Comparison of ENCODE assay signal across 1 cellular context in genomic region chr1:231240883-231241735, GRCh38.
A peak's percentile ranks its signal among the peaks of the same experiment; 100 is the strongest.
TF ChIP-seq lines count a peak whose summit lies in the region.

GNPAT (plus strand) TSS chr1:231241212; CDS start chr1:231241379, 167 bp downstream.

TF ChIP-seq in K562, 482 proteins besides CTCF, POLR2A, EP300 and RAD21 (continued from another document):
- TF ChIP-seq, protein P1, sequence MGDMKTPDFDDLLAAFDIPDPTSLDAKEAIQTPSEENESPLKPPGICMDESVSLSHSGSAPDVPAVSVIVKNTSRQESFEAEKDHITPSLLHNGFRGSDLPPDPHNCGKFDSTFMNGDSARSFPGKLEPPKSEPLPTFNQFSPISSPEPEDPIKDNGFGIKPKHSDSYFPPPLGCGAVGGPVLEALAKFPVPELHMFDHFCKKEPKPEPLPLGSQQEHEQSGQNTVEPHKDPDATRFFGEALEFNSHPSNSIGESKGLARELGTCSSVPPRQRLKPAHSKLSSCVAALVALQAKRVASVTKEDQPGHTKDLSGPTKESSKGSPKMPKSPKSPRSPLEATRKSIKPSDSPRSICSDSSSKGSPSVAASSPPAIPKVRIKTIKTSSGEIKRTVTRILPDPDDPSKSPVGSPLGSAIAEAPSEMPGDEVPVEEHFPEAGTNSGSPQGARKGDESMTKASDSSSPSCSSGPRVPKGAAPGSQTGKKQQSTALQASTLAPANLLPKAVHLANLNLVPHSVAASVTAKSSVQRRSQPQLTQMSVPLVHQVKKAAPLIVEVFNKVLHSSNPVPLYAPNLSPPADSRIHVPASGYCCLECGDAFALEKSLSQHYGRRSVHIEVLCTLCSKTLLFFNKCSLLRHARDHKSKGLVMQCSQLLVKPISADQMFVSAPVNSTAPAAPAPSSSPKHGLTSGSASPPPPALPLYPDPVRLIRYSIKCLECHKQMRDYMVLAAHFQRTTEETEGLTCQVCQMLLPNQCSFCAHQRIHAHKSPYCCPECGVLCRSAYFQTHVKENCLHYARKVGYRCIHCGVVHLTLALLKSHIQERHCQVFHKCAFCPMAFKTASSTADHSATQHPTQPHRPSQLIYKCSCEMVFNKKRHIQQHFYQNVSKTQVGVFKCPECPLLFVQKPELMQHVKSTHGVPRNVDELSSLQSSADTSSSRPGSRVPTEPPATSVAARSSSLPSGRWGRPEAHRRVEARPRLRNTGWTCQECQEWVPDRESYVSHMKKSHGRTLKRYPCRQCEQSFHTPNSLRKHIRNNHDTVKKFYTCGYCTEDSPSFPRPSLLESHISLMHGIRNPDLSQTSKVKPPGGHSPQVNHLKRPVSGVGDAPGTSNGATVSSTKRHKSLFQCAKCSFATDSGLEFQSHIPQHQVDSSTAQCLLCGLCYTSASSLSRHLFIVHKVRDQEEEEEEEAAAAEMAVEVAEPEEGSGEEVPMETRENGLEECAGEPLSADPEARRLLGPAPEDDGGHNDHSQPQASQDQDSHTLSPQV (IDR thresholded peaks at IDR 0.05), result peak; percentile 63; the same call in 1 of the 2 replicates
- TF ChIP-seq HCFC1 (IDR thresholded peaks at IDR 0.05; ENCODE audit: low read depth, low read length) (peak; percentile 76), ZBTB33 (CRISPR knock-in tag; IDR thresholded peaks at IDR 0.05) (0 out of 2 replicates have a peak, but pooled peaks have one; percentile 49), FOSL1 (tag; conservative IDR thresholded peaks at IDR 0.05) (0 out of 2 replicates have a peak, but pooled peaks have one; percentile 5), TAF1 (IDR thresholded peaks at IDR 0.05; ENCODE audit: control insufficient read depth, extremely low read depth, insufficient read depth, low read length, severe bottlenecking) (peak; percentile 99), POLR2AphosphoS5 (IDR thresholded peaks at IDR 0.05; ENCODE audit: control insufficient read depth, insufficient read depth, low read depth, low read length) (peak; percentile 89), ZNF830 (CRISPR knock-in tag; IDR thresholded peaks at IDR 0.05) (no peak), ZNF224 (CRISPR knock-in tag; IDR thresholded peaks at IDR 0.05) (0 out of 2 replicates have a peak, but pooled peaks have one; percentile 15), UBTF (IDR thresholded peaks at IDR 0.05; ENCODE audit: borderline replicate concordance in 1 of 2, low read depth in 2 of 2, low read length in 2 of 2) (peak in 1 of 2 experiments; percentile 61; a peak in 2 of 4 replicates), ZNF253 (CRISPR knock-in tag; conservative IDR thresholded peaks at IDR 0.05) (no peak), PCBP1 (IDR thresholded peaks at IDR 0.05; ENCODE audit: low read depth, low read length, poor library complexity, severe bottlenecking) (peak; percentile 67), NRF1 (conservative IDR thresholded peaks at IDR 0.05 in 1 of 2, IDR thresholded peaks at IDR 0.05 in 1 of 2) (peak; percentile 96 to 97), BRCA1 (IDR thresholded peaks at IDR 0.05) (no peak), BRCA1 (CRISPR knock-in tag; IDR thresholded peaks at IDR 0.05) (no peak), POLR3A (IDR thresholded peaks at IDR 0.05; ENCODE audit: borderline replicate concordance, extremely low read depth, insufficient read depth, insufficient read length) (no peak), RBFOX2 (IDR thresholded peaks at IDR 0.05; ENCODE audit: low read depth, low read length) (peak; percentile 98), ADNP (tag; IDR thresholded peaks at IDR 0.05) (no peak), KDM2B (CRISPR knock-in tag; IDR thresholded peaks at IDR 0.05) (0 out of 2 replicates have a peak, but pooled peaks have one; percentile 4), C11orf30 (IDR thresholded peaks at IDR 0.05; ENCODE audit: low read depth) (peak; percentile 86), MBD2 (IDR thresholded peaks at IDR 0.05; ENCODE audit: borderline replicate concordance, low read depth) (peak; percentile 70; the same call in 1 of the 2 replicates), STAT6 (CRISPR knock-in tag; IDR thresholded peaks at IDR 0.05) (no peak; the same call in 1 of the 2 replicates), BHLHE40 (IDR thresholded peaks at IDR 0.05; ENCODE audit: low read length) (0 out of 2 replicates have a peak, but pooled peaks have one; percentile 12), MIER1 (IDR thresholded peaks at IDR 0.05; ENCODE audit: low read depth) (peak; percentile 21; the same call in 1 of the 2 replicates), MAZ (CRISPR knock-in tag; conservative IDR thresholded peaks at IDR 0.05 in 1 of 2, IDR thresholded peaks at IDR 0.05 in 1 of 2) (peak; percentile 65 to 72), PHF20 (IDR thresholded peaks at IDR 0.05; ENCODE audit: partially characterized antibody) (peak; percentile 95), TBP (optimal IDR thresholded peaks at IDR 0.05; ENCODE audit: low read depth, low read length) (peak; percentile 93), RNF2 (IDR thresholded peaks at IDR 0.05) (peak; percentile 11; the same call in 1 of the 2 replicates), TAF9B (IDR thresholded peaks at IDR 0.05; ENCODE audit: partially characterized antibody) (peak; percentile 94), ERF (CRISPR knock-in tag; IDR thresholded peaks at IDR 0.05) (0 out of 2 replicates have a peak, but pooled peaks have one; percentile 48), TEAD4 (IDR thresholded peaks at IDR 0.05; ENCODE audit: low read length) (no peak; the same call in 1 of the 2 replicates), TEAD4 (CRISPR knock-in tag; IDR thresholded peaks at IDR 0.05; ENCODE audit: borderline replicate concordance) (peak; percentile 73; the same call in 1 of the 2 replicates), ETV6 (IDR thresholded peaks at IDR 0.05; ENCODE audit: borderline replicate concordance in 1 of 2, low read depth in 2 of 2, low read length in 1 of 2) (peak in 1 of 2 experiments; percentile 65; a peak in 2 of 4 replicates), ETV6 (CRISPR knock-in tag; IDR thresholded peaks at IDR 0.05; ENCODE audit: borderline replicate concordance) (no peak; the same call in 1 of the 2 replicates), HMGN3 (IDR thresholded peaks at IDR 0.05; ENCODE audit: borderline replicate concordance, extremely low read depth, insufficient read length, low read depth, low read length) (peak; percentile 94), EP400 (IDR thresholded peaks at IDR 0.05) (peak; percentile 91)
- TF ChIP-seq, protein P2, sequence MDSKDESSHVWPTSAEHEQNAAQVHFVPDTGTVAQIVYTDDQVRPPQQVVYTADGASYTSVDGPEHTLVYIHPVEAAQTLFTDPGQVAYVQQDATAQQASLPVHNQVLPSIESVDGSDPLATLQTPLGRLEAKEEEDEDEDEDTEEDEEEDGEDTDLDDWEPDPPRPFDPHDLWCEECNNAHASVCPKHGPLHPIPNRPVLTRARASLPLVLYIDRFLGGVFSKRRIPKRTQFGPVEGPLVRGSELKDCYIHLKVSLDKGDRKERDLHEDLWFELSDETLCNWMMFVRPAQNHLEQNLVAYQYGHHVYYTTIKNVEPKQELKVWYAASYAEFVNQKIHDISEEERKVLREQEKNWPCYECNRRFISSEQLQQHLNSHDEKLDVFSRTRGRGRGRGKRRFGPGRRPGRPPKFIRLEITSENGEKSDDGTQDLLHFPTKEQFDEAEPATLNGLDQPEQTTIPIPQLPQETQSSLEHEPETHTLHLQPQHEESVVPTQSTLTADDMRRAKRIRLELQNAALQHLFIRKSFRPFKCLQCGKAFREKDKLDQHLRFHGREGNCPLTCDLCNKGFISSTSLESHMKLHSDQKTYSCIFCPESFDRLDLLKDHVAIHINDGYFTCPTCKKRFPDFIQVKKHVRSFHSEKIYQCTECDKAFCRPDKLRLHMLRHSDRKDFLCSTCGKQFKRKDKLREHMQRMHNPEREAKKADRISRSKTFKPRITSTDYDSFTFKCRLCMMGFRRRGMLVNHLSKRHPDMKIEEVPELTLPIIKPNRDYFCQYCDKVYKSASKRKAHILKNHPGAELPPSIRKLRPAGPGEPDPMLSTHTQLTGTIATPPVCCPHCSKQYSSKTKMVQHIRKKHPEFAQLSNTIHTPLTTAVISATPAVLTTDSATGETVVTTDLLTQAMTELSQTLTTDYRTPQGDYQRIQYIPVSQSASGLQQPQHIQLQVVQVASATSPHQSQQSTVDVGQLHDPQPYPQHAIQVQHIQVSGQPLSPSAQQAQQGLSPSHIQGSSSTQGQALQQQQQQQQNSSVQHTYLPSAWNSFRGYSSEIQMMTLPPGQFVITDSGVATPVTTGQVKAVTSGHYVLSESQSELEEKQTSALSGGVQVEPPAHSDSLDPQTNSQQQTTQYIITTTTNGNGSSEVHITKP (IDR thresholded peaks at IDR 0.05; ENCODE audit: partially characterized antibody), result peak; percentile 78
- TF ChIP-seq, protein P3, sequence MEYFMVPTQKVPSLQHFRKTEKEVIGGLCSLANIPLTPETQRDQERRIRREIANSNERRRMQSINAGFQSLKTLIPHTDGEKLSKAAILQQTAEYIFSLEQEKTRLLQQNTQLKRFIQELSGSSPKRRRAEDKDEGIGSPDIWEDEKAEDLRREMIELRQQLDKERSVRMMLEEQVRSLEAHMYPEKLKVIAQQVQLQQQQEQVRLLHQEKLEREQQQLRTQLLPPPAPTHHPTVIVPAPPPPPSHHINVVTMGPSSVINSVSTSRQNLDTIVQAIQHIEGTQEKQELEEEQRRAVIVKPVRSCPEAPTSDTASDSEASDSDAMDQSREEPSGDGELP (CRISPR knock-in tag; IDR thresholded peaks at IDR 0.05; ENCODE audit: borderline replicate concordance), result peak; percentile 84; the same call in 1 of the 2 replicates
- TF ChIP-seq, protein P4, sequence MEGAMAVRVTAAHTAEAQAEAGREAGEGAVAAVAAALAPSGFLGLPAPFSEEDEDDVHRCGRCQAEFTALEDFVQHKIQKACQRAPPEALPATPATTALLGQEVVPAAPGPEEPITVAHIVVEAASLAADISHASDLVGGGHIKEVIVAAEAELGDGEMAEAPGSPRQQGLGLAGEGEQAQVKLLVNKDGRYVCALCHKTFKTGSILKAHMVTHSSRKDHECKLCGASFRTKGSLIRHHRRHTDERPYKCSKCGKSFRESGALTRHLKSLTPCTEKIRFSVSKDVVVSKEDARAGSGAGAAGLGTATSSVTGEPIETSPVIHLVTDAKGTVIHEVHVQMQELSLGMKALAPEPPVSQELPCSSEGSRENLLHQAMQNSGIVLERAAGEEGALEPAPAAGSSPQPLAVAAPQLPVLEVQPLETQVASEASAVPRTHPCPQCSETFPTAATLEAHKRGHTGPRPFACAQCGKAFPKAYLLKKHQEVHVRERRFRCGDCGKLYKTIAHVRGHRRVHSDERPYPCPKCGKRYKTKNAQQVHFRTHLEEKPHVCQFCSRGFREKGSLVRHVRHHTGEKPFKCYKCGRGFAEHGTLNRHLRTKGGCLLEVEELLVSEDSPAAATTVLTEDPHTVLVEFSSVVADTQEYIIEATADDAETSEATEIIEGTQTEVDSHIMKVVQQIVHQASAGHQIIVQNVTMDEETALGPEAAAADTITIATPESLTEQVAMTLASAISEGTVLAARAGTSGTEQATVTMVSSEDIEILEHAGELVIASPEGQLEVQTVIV (CRISPR knock-in tag; IDR thresholded peaks at IDR 0.05; ENCODE audit: borderline replicate concordance), result no peak
